1 cellular context compared by ENCODE assay signal in the genomic region with DNA sequence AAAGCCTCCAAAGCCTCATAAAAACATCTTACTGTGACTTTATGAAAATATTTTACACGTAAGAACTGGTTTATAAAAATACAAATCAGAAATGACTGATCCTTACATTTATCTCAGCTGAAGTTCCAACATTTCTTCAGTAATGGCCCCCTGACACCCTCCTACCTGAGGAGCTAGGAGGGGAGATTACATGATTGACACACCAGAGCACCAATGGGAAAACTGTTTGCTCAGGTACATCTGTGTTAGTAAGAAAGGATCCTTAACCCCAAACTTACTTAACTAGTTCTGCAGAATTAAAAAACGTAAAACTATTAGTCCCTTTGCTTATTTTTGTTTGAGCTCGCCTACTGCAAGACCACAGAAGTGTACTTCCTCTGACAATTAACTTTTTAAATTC.
TF ChIP-seq lines count a peak whose summit lies in the region.

No MANE protein-coding gene starts in this region.

TF ChIP-seq in GM12878, 131 proteins besides CTCF, POLR2A, EP300 and RAD21:
- TF ChIP-seq PKNOX1 (IDR thresholded peaks at IDR 0.05) (peak; percentile 62), PBX3 (IDR thresholded peaks at IDR 0.05; ENCODE audit: insufficient replicate concordance, low read depth, low read length) (peak; percentile 25), POU2F2 (IDR thresholded peaks at IDR 0.05; ENCODE audit: borderline replicate concordance, low read depth, low read length) (no peak)
